24 cellular contexts compared by ENCODE assay signal in genomic region chr3:172753125-172753524, GRCh38. TPM values are rescaled to one million over a fixed set of nuclear protein-coding genes. Genes with fewer than 3 reads are reported as not detected.
DNase-seq lines count a peak whose midpoint lies in the region; ATAC-seq and TF ChIP-seq lines count a peak whose summit lies in the region.
"Had no signal": no experiment of that assay in that cellular context is flagged by ENCODE, and none has a peak within 500 bp of the region (broad histone marks: within the 10 kb centered on the region; RNA-seq: fewer than 3 reads in every experiment).

No MANE protein-coding gene starts in this region.

- peak overlapping the region; percentile 94 for H3K4me3 Mint-ChIP-seq in activated CD4-positive, alpha-beta memory T cell treated with anti-CD3 and anti-CD28 coated beads, Interleukin-2, amount 10 ng/mL, durations not matched to agents 7 days and 5 days
- H3K4me3 Mint-ChIP-seq in activated CD4-positive, alpha-beta memory T cell treated with anti-CD3 and anti-CD28 coated beads for 36 hours: no peak overlapping the region
- H3K4me3 Mint-ChIP-seq in GM23338 (no peak overlapping the region), WTC11 (0 out of 2 replicates have a peak overlapping the region, but pooled peaks have one; percentile 15), nephron progenitor cell (peak overlapping the region; percentile 97)
- H3K4me3 Mint-ChIP-seq: dendritic cell treated with granulocyte-macrophage colony-stimulating factor and Interleukin-4, amounts not matched to agents 40 ng/mL and 50 ng/mL, for 4 days had no signal

- peaks cover 62% of the 10 kb centered on the region for H3K36me3 Mint-ChIP-seq in activated CD4-positive, alpha-beta memory T cell treated with anti-CD3 and anti-CD28 coated beads, Interleukin-2, amount 10 ng/mL, durations not matched to agents 7 days and 5 days (ENCODE audit: low read depth)
- H3K36me3 Mint-ChIP-seq in activated CD4-positive, alpha-beta memory T cell treated with anti-CD3 and anti-CD28 coated beads for 36 hours: peaks cover 30% of the 10 kb centered on the region
- H3K36me3 Mint-ChIP-seq in GM23338 (ENCODE audit: low read depth): peaks cover 52% of the 10 kb centered on the region
- peaks cover 45% of the 10 kb centered on the region for H3K36me3 Mint-ChIP-seq in WTC11
- H3K36me3 Mint-ChIP-seq in nephron progenitor cell (ENCODE audit: low read depth): peaks cover 52% of the 10 kb centered on the region

- H3K27me3 Mint-ChIP-seq in activated CD4-positive, alpha-beta memory T cell treated with anti-CD3 and anti-CD28 coated beads, Interleukin-2, amount 10 ng/mL, durations not matched to agents 7 days and 5 days: no peaks in the 10 kb centered on the region
- H3K27me3 Mint-ChIP-seq in activated CD4-positive, alpha-beta memory T cell treated with anti-CD3 and anti-CD28 coated beads for 36 hours: peaks cover 1% of the 10 kb centered on the region
- peaks cover 3% of the 10 kb centered on the region for H3K27me3 Mint-ChIP-seq in GM23338 (ENCODE audit: insufficient read depth, low read depth, poor library complexity)
- no peaks in the 10 kb centered on the region for H3K27me3 Mint-ChIP-seq in WTC11 (ENCODE audit: low read depth)
- H3K27me3 Mint-ChIP-seq in nephron progenitor cell (ENCODE audit: low read depth, poor library complexity): no peaks in the 10 kb centered on the region
- H3K27me3 Mint-ChIP-seq: CD4-positive, alpha-beta memory T cell; dendritic cell treated with granulocyte-macrophage colony-stimulating factor and Interleukin-4, amounts not matched to agents 40 ng/mL and 50 ng/mL, for 4 days had no signal

- H4K20me1 ChIP-seq in GM23338 (replicated peaks; ENCODE audit: insufficient read depth): peaks cover 15% of the 10 kb centered on the region

- CTCF ChIA-PET in activated CD4-positive, alpha-beta memory T cell treated with anti-CD3 and anti-CD28 coated beads, Interleukin-2, amount 10 ng/mL, durations not matched to agents 7 days and 5 days (lab: Charles Lee): interaction anchor here (0.6 to 2.1 kb wide), 5 partner anchors 42 to 412 kb away, joined by 3 to 14 read pairs (median 5); partner anchors contain the start of gene NCEH1
- CTCF ChIA-PET in activated CD4-positive, alpha-beta memory T cell treated with anti-CD3 and anti-CD28 coated beads for 36 hours (lab: Charles Lee): interaction anchor here (0.5 to 1.7 kb wide), 4 partner anchors 19 to 277 kb away, joined by 3 to 7 read pairs (median 6); no protein-coding TSS in a partner anchor
- CTCF ChIA-PET in WTC11 (lab: Charles Lee): no interaction called here

- 0 out of 2 replicates have a peak overlapping the region, but pooled peaks have one; percentile 12 for H3K4me2 ChIP-seq in GM23338

- H3K27ac ChIP-seq in GM23338 (ENCODE audit: low read depth): no peak overlapping the region
- H3K27ac ChIP-seq: adrenal gland, cardiac muscle cell, left lung, right atrium auricular region had no signal

- no peaks in the 10 kb centered on the region for H3F3A ChIP-seq in GM23338 (replicated peaks; ENCODE audit: low read depth)

- peak overlapping the region; percentile 94 for H3K27ac Mint-ChIP-seq in activated CD4-positive, alpha-beta memory T cell treated with anti-CD3 and anti-CD28 coated beads, Interleukin-2, amount 10 ng/mL, durations not matched to agents 7 days and 5 days
- no peak overlapping the region for H3K27ac Mint-ChIP-seq in activated CD4-positive, alpha-beta memory T cell treated with anti-CD3 and anti-CD28 coated beads for 36 hours
- no peak overlapping the region for H3K27ac Mint-ChIP-seq in GM23338
- H3K27ac Mint-ChIP-seq in WTC11: no peak overlapping the region
- H3K27ac Mint-ChIP-seq in nephron progenitor cell: no peak overlapping the region
- H3K27ac Mint-ChIP-seq: dendritic cell treated with granulocyte-macrophage colony-stimulating factor and Interleukin-4, amounts not matched to agents 40 ng/mL and 50 ng/mL, for 4 days had no signal

- no peaks in the 10 kb centered on the region for H3K9me3 Mint-ChIP-seq in activated CD4-positive, alpha-beta memory T cell treated with anti-CD3 and anti-CD28 coated beads, Interleukin-2, amount 10 ng/mL, durations not matched to agents 7 days and 5 days
- H3K9me3 Mint-ChIP-seq in activated CD4-positive, alpha-beta memory T cell treated with anti-CD3 and anti-CD28 coated beads for 36 hours: no peaks in the 10 kb centered on the region
- H3K9me3 Mint-ChIP-seq in GM23338: no peaks in the 10 kb centered on the region
- H3K9me3 Mint-ChIP-seq in WTC11: peaks cover 4% of the 10 kb centered on the region; the same call in 1 of the 2 replicates
- no peaks in the 10 kb centered on the region for H3K9me3 Mint-ChIP-seq in nephron progenitor cell
- H3K9me3 Mint-ChIP-seq: dendritic cell treated with granulocyte-macrophage colony-stimulating factor and Interleukin-4, amounts not matched to agents 40 ng/mL and 50 ng/mL, for 4 days had no signal

- H3K27me3 ChIP-seq in GM23338 (ENCODE audit: insufficient read depth): no peaks in the 10 kb centered on the region
- H3K27me3 ChIP-seq: adrenal gland, cardiac muscle cell, left lung, right atrium auricular region had no signal

- ATAC-seq in GM23338: no peak
- ATAC-seq in WTC11: no peak
- ATAC-seq in HG02973 (IDR thresholded peaks at IDR 0.05; ENCODE audit: unreplicated experiment): no peak
- no peak for ATAC-seq in HG03025 (IDR thresholded peaks at IDR 0.05; ENCODE audit: low FRiP score, unreplicated experiment)
- ATAC-seq: left lung had no signal

- peaks cover 20% of the 10 kb centered on the region for H3K4me1 ChIP-seq in GM23338 (ENCODE audit: insufficient read depth)

- H3K4me3 ChIP-seq in GM23338: no peak overlapping the region
- H3K4me3 ChIP-seq: adrenal gland, cardiac muscle cell, left lung, right atrium auricular region had no signal

- intact Hi-C loops in activated CD4-positive, alpha-beta memory T cell treated with anti-CD3 and anti-CD28 coated beads for 36 hours (cut with micrococcal nuclease): loop anchor here (5.0 to 10.0 kb wide), 3 partner anchors 158 to 716 kb away; partner anchors contain the start of gene FNDC3B

- no peak overlapping the region for H2AFZ ChIP-seq in GM23338

- TF ChIP-seq CTCF in GM23338 (conservative IDR thresholded peaks at IDR 0.05; ENCODE audit: low read depth in 2 of 2) (no peak), WTC11 (IDR thresholded peaks at IDR 0.05) (no peak), nephron progenitor cell (IDR thresholded peaks at IDR 0.05) (no peak)

- no peaks in the 10 kb centered on the region for H3K9me2 ChIP-seq in GM23338 (ENCODE audit: insufficient read depth)

- peaks cover 70% of the 10 kb centered on the region for H3K79me2 ChIP-seq in GM23338 (replicated peaks; ENCODE audit: insufficient read depth)

- POLR2A ChIA-PET in activated CD4-positive, alpha-beta memory T cell treated with anti-CD3 and anti-CD28 coated beads, Interleukin-2, amount 10 ng/mL, durations not matched to agents 7 days and 5 days (lab: Charles Lee): interaction anchor here (0.6 to 2.3 kb wide), 4 partner anchors 9 to 158 kb away, joined by 3 to 10 read pairs (median 4); no protein-coding TSS in a partner anchor
- POLR2A ChIA-PET in activated CD4-positive, alpha-beta memory T cell treated with anti-CD3 and anti-CD28 coated beads for 36 hours (lab: Charles Lee): no interaction called here
- POLR2A ChIA-PET in WTC11 (lab: Charles Lee): no interaction called here

- peaks cover 51% of the 10 kb centered on the region for H3K4me1 Mint-ChIP-seq in activated CD4-positive, alpha-beta memory T cell treated with anti-CD3 and anti-CD28 coated beads, Interleukin-2, amount 10 ng/mL, durations not matched to agents 7 days and 5 days
- peaks cover 22% of the 10 kb centered on the region for H3K4me1 Mint-ChIP-seq in activated CD4-positive, alpha-beta memory T cell treated with anti-CD3 and anti-CD28 coated beads for 36 hours (ENCODE audit: low read depth)
- peaks cover 28% of the 10 kb centered on the region for H3K4me1 Mint-ChIP-seq in GM23338
- peaks cover 36% of the 10 kb centered on the region for H3K4me1 Mint-ChIP-seq in WTC11
- peaks cover 31% of the 10 kb centered on the region for H3K4me1 Mint-ChIP-seq in nephron progenitor cell

- DNase-seq in activated CD4-positive, alpha-beta memory T cell treated with anti-CD3 and anti-CD28 coated beads, Interleukin-2, amount 10 ng/mL, durations not matched to agents 7 days and 5 days: no peak
- no peak for DNase-seq in activated CD4-positive, alpha-beta memory T cell treated with anti-CD3 and anti-CD28 coated beads for 36 hours
- DNase-seq in GM23338 (ENCODE audit: low spot score) (no peak), WTC11 (ENCODE audit: low spot score) (no peak), nephron progenitor cell (no peak)
- no peak for DNase-seq in stimulated activated CD4-positive, alpha-beta T cell treated with anti-CD3 and anti-CD28 coated beads, Interleukin-1b, Interleukin-23, amount 100 ng/mL, for 48 hours
- DNase-seq: activated CD4-positive, CD25-positive, alpha-beta regulatory T cell; activated effector memory CD4-positive, alpha-beta T cell treated with Interleukin-2 at 50 U/mL for 16 hours; adrenal gland; CD4-positive, alpha-beta memory T cell; head of caudate nucleus; KBM-7; left lung; MV-4-11; NCI-H1694 treated with DMSO at 0.1 percent for 48 hours; NCI-H2227 treated with DMSO at 0.1 percent for 48 hours; NCI-H82; stimulated activated CD4-positive, alpha-beta T cell treated with anti-CD3 and anti-CD28 coated beads, Interleukin-12 subunit alpha, Interleukin-12 subunit beta, amount 100 ng/mL, for 4 hours; stimulated activated CD8-positive, alpha-beta memory T cell treated with anti-CD3 and anti-CD28 coated beads, Interleukin-4, amount 100 ng/mL, for 48 hours had no signal

- H3K36me3 ChIP-seq in GM23338 (ENCODE audit: insufficient read depth): peaks cover 35% of the 10 kb centered on the region
- H3K36me3 ChIP-seq: adrenal gland, right atrium auricular region had no signal

TF ChIP-seq in GM23338, 12 proteins besides CTCF, POLR2A, EP300 and RAD21 (continues in another document):
- no peak for TF ChIP-seq POLR2AphosphoS5 (IDR thresholded peaks at IDR 0.05; ENCODE audit: low read depth)

TF ChIP-seq in WTC11, 78 proteins besides CTCF, POLR2A, EP300 and RAD21 (continues in another document):
- TF ChIP-seq GTF2I (CRISPR knock-in tag; conservative IDR thresholded peaks at IDR 0.05): peak; percentile 62; the same call in 1 of the 2 replicates

RNA-seq across cellular contexts. Expression of gene ECT2, which starts 2.6 kb away (rescaled TPM):
- total RNA-seq in activated CD4-positive, alpha-beta memory T cell treated with anti-CD3 and anti-CD28 coated beads, Interleukin-2, amount 10 ng/mL, durations not matched to agents 7 days and 5 days: 10 to 100 TPM; 67.7 to 68.8 TPM
- total RNA-seq in activated CD4-positive, alpha-beta memory T cell treated with anti-CD3 and anti-CD28 coated beads for 36 hours: 10 to 100 TPM; 48.2 to 52.8 TPM
- 96.9 and 102 TPM in 2 replicates for total RNA-seq in GM23338 (2014; rRNA removed; shearing (Covaris generic))
- polyA plus RNA-seq in GM23338 (2016; fragmentation: Nextera tagmentation; extraction: Ambion mirVana): 94.2 and 111 TPM in 2 replicates
- total RNA-seq in WTC11 (2021): 80.9 to 97.7 TPM (median 84.3 TPM) in 3 replicates

RNA-seq across cellular contexts. Expression of gene NCEH1, which starts 42.3 kb away (rescaled TPM):
- 1 to 10 TPM; 7.2 to 9.6 TPM for total RNA-seq in activated CD4-positive, alpha-beta memory T cell treated with anti-CD3 and anti-CD28 coated beads, Interleukin-2, amount 10 ng/mL, durations not matched to agents 7 days and 5 days
- total RNA-seq in activated CD4-positive, alpha-beta memory T cell treated with anti-CD3 and anti-CD28 coated beads for 36 hours: 1 to 10 TPM; 4.6 to 5.2 TPM
- 4.2 and 4.9 TPM in 2 replicates for total RNA-seq in GM23338 (2014; rRNA removed; shearing (Covaris generic))
- polyA plus RNA-seq in GM23338 (2016; fragmentation: Nextera tagmentation; extraction: Ambion mirVana): 1.5 and 1.8 TPM in 2 replicates
- 2.6 to 4.5 TPM (median 3.3 TPM) in 3 replicates for total RNA-seq in WTC11 (2021)

Comparison
In these comparisons a context has a peak if more than half of its experiments do, and no peak if none do; other contexts are left out.
1. H3K4me3 Mint-ChIP-seq: peak in activated CD4-positive, alpha-beta memory T cell treated with anti-CD3 and anti-CD28 coated beads, Interleukin-2, amount 10 ng/mL, durations not matched to agents 7 days and 5 days (single experiment), WTC11 (single experiment) and nephron progenitor cell (single experiment); none in activated CD4-positive, alpha-beta memory T cell treated with anti-CD3 and anti-CD28 coated beads for 36 hours (single experiment) and GM23338 (single experiment).